In genomic region chr12:57095440-57095839, GRCh38 we compare ENCODE assay signal across 12 cellular contexts. TPM values are rescaled to one million over a fixed set of nuclear protein-coding genes. Genes with fewer than 3 reads are reported as not detected.
DNase-seq lines count a peak whose midpoint lies in the region; ATAC-seq lines count a peak whose summit lies in the region.
"Had no signal": no experiment of that assay in that cellular context is flagged by ENCODE, and none has a peak within 500 bp of the region (broad histone marks: within the 10 kb centered on the region; RNA-seq: fewer than 3 reads in every experiment).

No MANE protein-coding gene starts in this region.

- H3K4me3 Mint-ChIP-seq in activated CD4-positive, alpha-beta T cell treated with anti-CD3 and anti-CD28 coated beads for 36 hours: no peak overlapping the region
- H3K4me3 Mint-ChIP-seq in T-helper 17 cell: no peak overlapping the region
- no peak overlapping the region for H3K4me3 Mint-ChIP-seq in stimulated activated naive B cell treated with anti-CD40 and anti-IgM and Interleukin-4, amounts not matched to agents 10 μg/mL and 1 μg/mL and 100 μg/mL, for 72 hours

- ATAC-seq in activated CD4-positive, alpha-beta T cell treated with anti-CD3 and anti-CD28 coated beads for 36 hours: no peak
- ATAC-seq in T-helper 17 cell: no peak
- ATAC-seq in esophagus mucosa: peak; percentile 0
- no peak for ATAC-seq in stimulated activated naive B cell treated with anti-CD40 and anti-IgM and Interleukin-4, amounts not matched to agents 10 μg/mL and 1 μg/mL and 100 μg/mL, for 72 hours (replicated peaks)
- ATAC-seq in GM21367 (IDR thresholded peaks at IDR 0.05; ENCODE audit: unreplicated experiment): no peak
- ATAC-seq: heart left ventricle had no signal

- POLR2A ChIA-PET in activated CD4-positive, alpha-beta T cell treated with anti-CD3 and anti-CD28 coated beads for 36 hours (lab: Charles Lee): no interaction called here

- CTCF ChIA-PET in activated CD4-positive, alpha-beta T cell treated with anti-CD3 and anti-CD28 coated beads for 36 hours (lab: Charles Lee): interaction anchor here (1.4 to 24.0 kb wide), 3 partner anchors 8 to 24 kb away, joined by 6 to 411 read pairs (median 9); partner anchors contain the start of gene NEMP1

- no peaks in the 10 kb centered on the region for H3K9me3 Mint-ChIP-seq in activated CD4-positive, alpha-beta T cell treated with anti-CD3 and anti-CD28 coated beads for 36 hours (ENCODE audit: low read depth)
- H3K9me3 Mint-ChIP-seq in stimulated activated naive B cell treated with anti-CD40 and anti-IgM and Interleukin-4, amounts not matched to agents 10 μg/mL and 1 μg/mL and 100 μg/mL, for 72 hours: no peaks in the 10 kb centered on the region

- intact Hi-C loops in activated CD4-positive, alpha-beta T cell treated with anti-CD3 and anti-CD28 coated beads for 36 hours (cut with DNase I, micrococcal nuclease): no loop called here

- H3K4me1 Mint-ChIP-seq in activated CD4-positive, alpha-beta T cell treated with anti-CD3 and anti-CD28 coated beads for 36 hours: peaks cover 56% of the 10 kb centered on the region
- peaks cover 38% of the 10 kb centered on the region for H3K4me1 Mint-ChIP-seq in T-helper 17 cell
- peaks cover 74 to 91% of the 10 kb centered on the region in 2 donors for H3K4me1 Mint-ChIP-seq in stimulated activated naive B cell treated with anti-CD40 and anti-IgM and Interleukin-4, amounts not matched to agents 10 μg/mL and 1 μg/mL and 100 μg/mL, for 72 hours

- peak overlapping the region; percentile 81 for H3K27ac Mint-ChIP-seq in activated CD4-positive, alpha-beta T cell treated with anti-CD3 and anti-CD28 coated beads for 36 hours
- H3K27ac Mint-ChIP-seq in T-helper 17 cell: peak overlapping the region; percentile 43
- peak overlapping the region; percentile 96 for H3K27ac Mint-ChIP-seq in stimulated activated naive B cell treated with anti-CD40 and anti-IgM and Interleukin-4, amounts not matched to agents 10 μg/mL and 1 μg/mL and 100 μg/mL, for 72 hours

- peaks cover 76% of the 10 kb centered on the region for H3K36me3 Mint-ChIP-seq in activated CD4-positive, alpha-beta T cell treated with anti-CD3 and anti-CD28 coated beads for 36 hours (ENCODE audit: low read depth)
- H3K36me3 Mint-ChIP-seq in T-helper 17 cell (ENCODE audit: low read depth): peaks cover 3% of the 10 kb centered on the region
- peaks cover 63 to 90% of the 10 kb centered on the region in 2 donors for H3K36me3 Mint-ChIP-seq in stimulated activated naive B cell treated with anti-CD40 and anti-IgM and Interleukin-4, amounts not matched to agents 10 μg/mL and 1 μg/mL and 100 μg/mL, for 72 hours

- no peaks in the 10 kb centered on the region for H3K27me3 Mint-ChIP-seq in activated CD4-positive, alpha-beta T cell treated with anti-CD3 and anti-CD28 coated beads for 36 hours
- no peaks in the 10 kb centered on the region for H3K27me3 Mint-ChIP-seq in T-helper 17 cell
- no peaks in the 10 kb centered on the region for H3K27me3 Mint-ChIP-seq in stimulated activated naive B cell treated with anti-CD40 and anti-IgM and Interleukin-4, amounts not matched to agents 10 μg/mL and 1 μg/mL and 100 μg/mL, for 72 hours

- DNase-seq in activated CD4-positive, alpha-beta T cell treated with anti-CD3 and anti-CD28 coated beads for 36 hours: no peak
- no peak for DNase-seq in activated CD4-positive, alpha-beta T cell treated with anti-CD3 and anti-CD28 coated beads, Interleukin-2, amount 50 U/mL, for 1 hour
- DNase-seq in T-helper 17 cell (no peak), 8988T (no peak), C1 segment of cervical spinal cord (lab: John Stamatoyannopoulos, UW) (no peak)
- DNase-seq in stimulated activated naive B cell treated with anti-CD40 and anti-IgM and Interleukin-4, amounts not matched to agents 10 μg/mL and 1 μg/mL and 100 μg/mL, for 72 hours: no peak
- DNase-seq: stimulated activated naive CD4-positive, alpha-beta T cell treated with Interleukin-2 at 50 U/mL for 16 hours had no signal

- H3K9me3 ChIP-seq in T-helper 17 cell (ENCODE audit: control insufficient read depth, low read length, poor library complexity, severe bottlenecking): no peaks in the 10 kb centered on the region
- H3K9me3 ChIP-seq: A549, heart left ventricle had no signal

RNA-seq across cellular contexts. Expression of gene NAB2, which starts 6.5 kb away (rescaled TPM):
- total RNA-seq in activated CD4-positive, alpha-beta T cell treated with anti-CD3 and anti-CD28 coated beads for 36 hours: 10 to 100 TPM; 46.8 to 48.6 TPM
- total RNA-seq in T-helper 17 cell (1 to 10 TPM; 4.0 to 5.0 TPM), esophagus mucosa (13.7 TPM)

RNA-seq across cellular contexts. Expression of gene STAT6, which starts 15.7 kb away (rescaled TPM):
- 100 to 1,000 TPM; 250 to 288 TPM for total RNA-seq in activated CD4-positive, alpha-beta T cell treated with anti-CD3 and anti-CD28 coated beads for 36 hours
- total RNA-seq in T-helper 17 cell: 100 to 1,000 TPM; 205 to 253 TPM
- total RNA-seq in esophagus mucosa: 108 TPM

RNA-seq across cellular contexts. Expression of gene NEMP1, which starts 16.8 kb away (rescaled TPM):
- total RNA-seq in activated CD4-positive, alpha-beta T cell treated with anti-CD3 and anti-CD28 coated beads for 36 hours: 10 to 100 TPM; 79.0 to 81.1 TPM
- 10 to 100 TPM; 12.2 to 14.1 TPM for total RNA-seq in T-helper 17 cell
- total RNA-seq in esophagus mucosa: 5.7 TPM

RNA-seq across cellular contexts. Expression of gene LRP1, which starts 32.8 kb away (rescaled TPM):
- total RNA-seq in activated CD4-positive, alpha-beta T cell treated with anti-CD3 and anti-CD28 coated beads for 36 hours: 1 to 10 TPM; 1.8 to 2.7 TPM
- total RNA-seq in T-helper 17 cell (10 to 100 TPM in 1 of 2 donors, 1 to 10 TPM in 1; 3.8 to 11.6 TPM), esophagus mucosa (74.0 TPM)

RNA-seq across cellular contexts. Expression of gene MYO1A, which starts 45.5 kb away (rescaled TPM):
- 1 to 10 TPM; 2.4 to 2.6 TPM for total RNA-seq in activated CD4-positive, alpha-beta T cell treated with anti-CD3 and anti-CD28 coated beads for 36 hours
- total RNA-seq in T-helper 17 cell (under 1 TPM in 1 of 2 donors, not detected in 1; 0.70 TPM), esophagus mucosa (0.52 TPM)
- total RNA-seq: G401 had no signal

Comparison
In these comparisons a context has a peak if more than half of its experiments do, and no peak if none do; other contexts are left out.
1. H3K27ac Mint-ChIP-seq: peak in every context shown above with its lines; median percentile 96 in stimulated activated naive B cell treated with anti-CD40 and anti-IgM and Interleukin-4, amounts not matched to agents 10 μg/mL and 1 μg/mL and 100 μg/mL, for 72 hours; 81 in activated CD4-positive, alpha-beta T cell treated with anti-CD3 and anti-CD28 coated beads for 36 hours; 43 in T-helper 17 cell.
2. RNA of gene NEMP1, which starts 16.8 kb away (total RNA-seq): 79.0 to 81.1 TPM in activated CD4-positive, alpha-beta T cell treated with anti-CD3 and anti-CD28 coated beads for 36 hours; 12.2 to 14.1 TPM in T-helper 17 cell and 5.7 TPM in esophagus mucosa (single experiment); every median in the first group is over 4 times any median in the second.